In the genomic region with DNA sequence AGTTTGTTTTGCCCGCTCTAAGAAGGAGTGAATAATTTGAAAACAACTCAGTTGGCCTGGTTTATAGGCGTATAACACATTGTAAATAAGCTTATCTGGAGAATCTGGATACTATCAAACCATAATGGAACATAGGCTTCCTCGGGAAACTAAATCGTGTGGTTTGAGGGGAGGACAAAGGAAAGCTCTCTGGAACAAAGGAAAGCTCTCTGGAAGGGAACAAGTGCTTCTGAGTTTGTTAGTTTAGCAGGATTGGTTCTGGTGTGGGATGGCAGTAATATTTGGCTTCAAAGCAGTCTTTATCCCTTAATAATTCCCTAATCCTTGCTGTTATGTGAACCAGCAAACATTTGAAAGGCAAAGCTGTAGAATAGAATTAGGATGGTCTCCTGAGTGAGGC, we compare ENCODE assay signal across 1 cellular context.
TF ChIP-seq lines count a peak whose summit lies in the region.

No MANE protein-coding gene starts in this region.

TF ChIP-seq in GM23338, 12 proteins besides CTCF, POLR2A, EP300 and RAD21 (continued from another document):
- no peak for TF ChIP-seq EZH2phosphoT487 (IDR thresholded peaks at IDR 0.05; ENCODE audit: unreplicated experiment)
